ENCODE assay signal across 20 cellular contexts in the genomic region with DNA sequence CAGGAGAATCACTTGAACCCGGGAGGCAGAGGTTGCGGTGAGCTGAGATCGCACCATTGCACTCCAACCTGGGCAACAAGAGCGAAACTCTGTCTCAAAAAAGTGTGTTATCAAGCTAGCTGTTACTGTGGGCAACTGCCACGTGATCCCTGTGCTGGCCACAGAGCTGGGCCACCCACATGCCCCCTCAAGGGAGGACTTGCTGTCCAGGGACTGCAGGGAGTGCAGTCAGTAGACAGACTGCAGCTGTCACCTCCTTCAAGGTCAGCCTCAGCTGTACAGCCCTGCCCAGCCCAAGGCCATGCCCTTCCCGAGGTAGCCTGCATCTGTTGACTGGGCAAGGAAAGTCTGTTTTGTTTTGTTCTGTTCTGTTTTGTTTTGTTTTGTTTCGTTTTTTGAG. TPM values are rescaled to one million over a fixed set of nuclear protein-coding genes. Genes with fewer than 3 reads are reported as not detected.
DNase-seq lines count a peak whose midpoint lies in the region; ATAC-seq and TF ChIP-seq lines count a peak whose summit lies in the region.
"Had no signal": no experiment of that assay in that cellular context is flagged by ENCODE, and none has a peak within 500 bp of the region (broad histone marks: within the 10 kb centered on the region; RNA-seq: fewer than 3 reads in every experiment).

No MANE protein-coding gene starts in this region.

- intact Hi-C loops in spleen (cut with DNase I; ENCODE audit: low total_unique reads), result no loop called here

- TF ChIP-seq POLR2A in spleen (IDR thresholded peaks at IDR 0.05), result no peak

- no peaks in the 10 kb centered on the region for H3K9me3 ChIP-seq in SJCRH30 (replicated peaks)
- H3K9me3 ChIP-seq in spleen, result no peaks in the 10 kb centered on the region
- H3K9me3 ChIP-seq: BLaER1 treated with 17β-estradiol and CSF1 and Interleukin-3, amounts not matched to agents 10 nM and 100 nM had no signal

- H3K27me3 ChIP-seq in SJCRH30, result no peaks in the 10 kb centered on the region
- peaks cover 0 to 21% (median 0%) of the 10 kb centered on the region in 7 donors for H3K27me3 ChIP-seq in spleen (replicated peaks in 1 of 7)
- H3K27me3 ChIP-seq: BLaER1 treated with 17β-estradiol and CSF1 and Interleukin-3, amounts not matched to agents 10 nM and 100 nM had no signal

- ATAC-seq in GM18498 (IDR thresholded peaks at IDR 0.05; ENCODE audit: unreplicated experiment), result no peak
- ATAC-seq: GM12878, GM23338, HCT116 had no signal

- DNase-seq in SJCRH30 (peak; percentile 59 to 65), myocyte (ENCODE audit: low read depth) (peak; percentile 72), spleen (peak; percentile 20), GM19238 (ENCODE audit: insufficient read length, low spot score) (no peak)
- no peak for DNase-seq in activated CD4-positive, alpha-beta T cell treated with anti-CD3 and anti-CD28 coated beads, Interleukin-2, amount 50 U/mL, for 4 hours
- DNase-seq: CD4-positive, CD25-positive, alpha-beta regulatory T cell; CD8-positive, alpha-beta memory T cell; COR-L47; DMS 273 treated with DMSO at 0.1 percent for 48 hours; DMS53; DND-41; EL; H7; HFFc6; IMR-90 had no signal

- H3K4me3 ChIP-seq in SJCRH30, result no peak overlapping the region
- H3K4me3 ChIP-seq in spleen, result no peak overlapping the region
- H3K4me3 ChIP-seq: BLaER1 treated with 17β-estradiol and CSF1 and Interleukin-3, amounts not matched to agents 10 nM and 100 nM; GM12878; GM23338 had no signal

- H3K4me1 ChIP-seq in SJCRH30 (no peaks in the 10 kb centered on the region; the same call in 1 of the 2 replicates), spleen (no peaks in the 10 kb centered on the region)
- H3K4me1 ChIP-seq: BLaER1 treated with 17β-estradiol and CSF1 and Interleukin-3, amounts not matched to agents 10 nM and 100 nM had no signal

- TF ChIP-seq CTCF in spleen (IDR thresholded peaks at IDR 0.05 in 8 of 11, conservative IDR thresholded peaks at IDR 0.05 in 3 of 11), result no peak

- 73 to 84% (median 80%) methylated on average over 7 of the region's 7 CpGs for WGBS in spleen, 5 donors

- H3K27ac ChIP-seq in SJCRH30 (no peak overlapping the region), spleen (no peak overlapping the region)
- H3K27ac ChIP-seq: BLaER1 treated with 17β-estradiol and CSF1 and Interleukin-3, amounts not matched to agents 10 nM and 100 nM had no signal

- H3K36me3 ChIP-seq in SJCRH30 (no peaks in the 10 kb centered on the region), spleen (no peaks in the 10 kb centered on the region)
- H3K36me3 ChIP-seq: BLaER1 treated with 17β-estradiol and CSF1 and Interleukin-3, amounts not matched to agents 10 nM and 100 nM had no signal

RNA-seq across cellular contexts. Expression of gene BICDL1, which starts 46.6 kb away (rescaled TPM):
- 0.18 TPM in 1 of 2 replicates, not detected in the other for total RNA-seq in SJCRH30 (2014; rRNA removed; shearing (Covaris generic))
- total RNA-seq in myocyte (0.88 and 2.5 TPM in 2 replicates), spleen (10 to 100 TPM in 2 of 7 donors, 1 to 10 TPM in 5; 4.5 to 16.0 (median 9.8) TPM)
- 1.5 TPM for polyA plus RNA-seq in myocyte (2012)
- polyA plus RNA-seq in spleen, result 1 to 10 TPM; 5.8 to 9.0 (median 7.0) TPM
- total RNA-seq: IMR-90 had no signal
- polyA plus RNA-seq: IMR-90 had no signal

Comparison
In these comparisons a context has a peak if more than half of its experiments do, and no peak if none do; other contexts are left out.
1. DNase-seq: peak in SJCRH30 (2 of 2), myocyte (single experiment) and spleen (single experiment); none in activated CD4-positive, alpha-beta T cell treated with anti-CD3 and anti-CD28 coated beads, Interleukin-2, amount 50 U/mL, for 4 hours (0 of 2) and GM19238 (single experiment).